ENCODE assay signal across 11 cellular contexts in the genomic region with DNA sequence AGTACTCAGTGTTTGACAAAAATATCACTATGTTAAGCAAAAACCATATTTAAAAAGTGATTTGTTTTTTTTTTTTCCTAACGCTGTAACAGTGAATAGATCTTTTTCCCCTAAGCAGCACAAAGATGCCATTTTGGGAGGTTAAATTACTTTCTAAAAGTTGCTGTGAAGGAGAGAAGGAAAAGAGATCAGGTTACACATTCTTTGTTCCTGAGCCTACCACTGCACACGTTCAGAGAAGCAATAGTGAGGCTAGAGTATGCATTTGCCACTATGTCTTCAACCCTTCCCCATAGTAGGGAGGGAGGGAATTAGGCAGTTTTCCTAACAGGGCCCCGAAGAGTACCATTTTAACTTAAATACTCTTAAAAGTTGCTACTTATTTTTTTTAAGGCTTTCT. TPM values are rescaled to one million over a fixed set of nuclear protein-coding genes. Genes with fewer than 3 reads are reported as not detected.
DNase-seq lines count a peak whose midpoint lies in the region; ATAC-seq and TF ChIP-seq lines count a peak whose summit lies in the region.
"Had no signal": no experiment of that assay in that cellular context is flagged by ENCODE, and none has a peak within 500 bp of the region (broad histone marks: within the 10 kb centered on the region; RNA-seq: fewer than 3 reads in every experiment).

No MANE protein-coding gene starts in this region.

- H3K36me3 Mint-ChIP-seq in mesothelial cell of epicardium: peaks cover 3% of the 10 kb centered on the region

- no peaks in the 10 kb centered on the region for H3K9me3 ChIP-seq in Karpas-422 (ENCODE audit: low read length)
- H3K9me3 ChIP-seq: pancreas had no signal

- H3K36me3 ChIP-seq in KMS-11 (ENCODE audit: insufficient read depth) (no peaks in the 10 kb centered on the region), Karpas-422 (ENCODE audit: insufficient read depth, low read length) (no peaks in the 10 kb centered on the region)
- H3K36me3 ChIP-seq: pancreas had no signal

- peak overlapping the region; percentile 95 for H3K27ac Mint-ChIP-seq in mesothelial cell of epicardium
- H3K27ac Mint-ChIP-seq: T-helper 17 cell had no signal

- H3K79me2 ChIP-seq in KMS-11 (ENCODE audit: insufficient read depth, low read depth) (no peaks in the 10 kb centered on the region), Karpas-422 (ENCODE audit: low read length) (no peaks in the 10 kb centered on the region)

- no peak overlapping the region for H3K9ac ChIP-seq in KMS-11
- H3K9ac ChIP-seq in Karpas-422 (ENCODE audit: low read length): no peak overlapping the region

- no peaks in the 10 kb centered on the region for H3K9me2 ChIP-seq in Karpas-422 (replicated peaks; ENCODE audit: insufficient read depth, low read length)

- peaks cover 3% of the 10 kb centered on the region for H3K9me3 Mint-ChIP-seq in mesothelial cell of epicardium
- H3K9me3 Mint-ChIP-seq: central memory CD8-positive, alpha-beta T cell had no signal

- H3K27me3 ChIP-seq in KMS-11 (ENCODE audit: insufficient read depth, low read depth) (no peaks in the 10 kb centered on the region; the same call in 1 of the 2 replicates), Karpas-422 (ENCODE audit: low read length) (no peaks in the 10 kb centered on the region)
- H3K27me3 ChIP-seq: pancreas had no signal

- peaks cover 29% of the 10 kb centered on the region for H3K4me1 Mint-ChIP-seq in mesothelial cell of epicardium

- H3K4me3 Mint-ChIP-seq in mesothelial cell of epicardium: no peak overlapping the region
- H3K4me3 Mint-ChIP-seq: central memory CD8-positive, alpha-beta T cell; T-helper 17 cell had no signal

- no peak overlapping the region for H2AFZ ChIP-seq in KMS-11 (ENCODE audit: low read depth)
- no peak overlapping the region for H2AFZ ChIP-seq in Karpas-422 (ENCODE audit: low read length)

- H3K4me2 ChIP-seq in KMS-11 (peak overlapping the region; percentile 39; the same call in 1 of the 2 replicates), Karpas-422 (ENCODE audit: low read depth, low read length, poor library complexity, severe bottlenecking) (no peak overlapping the region)

- peak; percentile 33 for DNase-seq in COLO829 (ENCODE audit: low spot score)
- peak in 2 of 61 donors; percentile 5 to 6 for DNase-seq in caudate nucleus (lab: John Stamatoyannopoulos, UW)
- DNase-seq in mesothelial cell of epicardium (ENCODE audit: low spot score in 2 of 2, unreplicated experiment in 2 of 2): no peak
- no peak for DNase-seq in effector CD4-positive, alpha-beta T cell
- no peak for DNase-seq in Karpas-422
- DNase-seq: pancreas, T-helper 17 cell had no signal

- no peaks in the 10 kb centered on the region for H3K27me3 Mint-ChIP-seq in mesothelial cell of epicardium (ENCODE audit: low read depth)
- H3K27me3 Mint-ChIP-seq: central memory CD8-positive, alpha-beta T cell; T-helper 17 cell had no signal

- H3K27ac ChIP-seq in KMS-11 (no peak overlapping the region), caudate nucleus (ENCODE audit: low read depth, low read length) (peak overlapping the region; percentile 59), Karpas-422 (ENCODE audit: low read length) (no peak overlapping the region)
- H3K27ac ChIP-seq: pancreas had no signal

- TF ChIP-seq CTCF in KMS-11 (conservative IDR thresholded peaks at IDR 0.05; ENCODE audit: low read depth, low read length) (no peak), mesothelial cell of epicardium (IDR thresholded peaks at IDR 0.05; ENCODE audit: unreplicated experiment) (no peak)

- H4K20me1 ChIP-seq in KMS-11 (ENCODE audit: insufficient read depth) (no peaks in the 10 kb centered on the region), Karpas-422 (ENCODE audit: insufficient read depth, low read depth, low read length) (no peaks in the 10 kb centered on the region)

- H3K4me1 ChIP-seq in KMS-11 (ENCODE audit: low read depth, poor library complexity, severe bottlenecking) (peaks cover 35% of the 10 kb centered on the region), Karpas-422 (ENCODE audit: low read length) (peaks cover 5% of the 10 kb centered on the region)

- ATAC-seq in GM21526 (IDR thresholded peaks at IDR 0.05; ENCODE audit: low FRiP score, unreplicated experiment): no peak
- no peak for ATAC-seq in GM19455 (IDR thresholded peaks at IDR 0.05; ENCODE audit: unreplicated experiment)
- ATAC-seq: T-helper 17 cell had no signal

- H3K4me3 ChIP-seq in KMS-11 (IDR thresholded peaks at IDR 0.05; ENCODE audit: insufficient read depth, low read depth, low read length) (no peak overlapping the region), Karpas-422 (ENCODE audit: low read length) (no peak overlapping the region)
- H3K4me3 ChIP-seq: pancreas had no signal

RNA-seq across cellular contexts. Expression of a gene that starts 38.9 kb away (rescaled TPM):
- total RNA-seq in mesothelial cell of epicardium: 96.1 to 106 TPM (median 100.0 TPM) in 3 replicates
- total RNA-seq in Karpas-422 (2014; rRNA removed; shearing (Covaris generic); ENCODE audit: low replicate concordance): 2.2 and 3.2 TPM in 2 replicates

Comparison
In these comparisons a context has a peak if more than half of its experiments do, and no peak if none do; other contexts are left out.
1. RNA of a gene that starts 38.9 kb away (total RNA-seq): 96.1 to 106 TPM in mesothelial cell of epicardium; 2.2 to 3.2 TPM in Karpas-422; every median in the first group is over 10 times any median in the second.